In the genomic region with DNA sequence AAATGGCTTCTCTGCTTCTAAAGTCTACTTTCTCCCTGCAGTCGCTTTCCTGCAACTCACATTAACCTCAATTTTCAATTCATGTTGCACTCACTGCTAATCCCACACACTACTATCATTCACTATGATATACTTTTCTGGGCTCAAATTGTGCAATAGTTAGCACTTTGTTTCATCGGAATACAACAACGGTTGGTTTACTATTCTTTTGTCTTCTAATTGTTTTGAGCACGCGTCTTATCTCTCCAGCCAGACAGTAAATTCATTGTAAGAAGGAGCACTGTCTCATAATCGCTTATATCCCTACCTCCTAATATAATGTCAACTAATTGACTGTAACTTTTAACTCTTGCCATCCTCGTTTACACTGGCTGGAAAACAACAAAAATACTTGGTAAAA, we compare ENCODE assay signal across 35 cellular contexts. TPM values are rescaled to one million over a fixed set of nuclear protein-coding genes. Genes with fewer than 3 reads are reported as not detected.
"Had no signal": no experiment of that assay in that cellular context is flagged by ENCODE, and none has a peak within 500 bp of the region (broad histone marks: within the 10 kb centered on the region; RNA-seq: fewer than 3 reads in every experiment).

No MANE protein-coding gene starts in this region.

- ATAC-seq: activated CD8-positive, alpha-beta T cell treated with anti-CD3 and anti-CD28 coated beads for 36 hours; activated naive CD4-positive, alpha-beta T cell treated with anti-CD3 and anti-CD28 coated beads, Interleukin-2, amount 50 U/mL, for 72 hours; activated T-cell treated with anti-CD3 and anti-CD28 coated beads, Interleukin-2, amount 50 U/mL, for 4 hours; activated T-cell treated with anti-CD3 and anti-CD28 coated beads, Interleukin-2, amount 50 U/mL, for 72 hours; activated T-helper 17 cell treated with anti-CD3 and anti-CD28 coated beads, Interleukin-2, amount 50 U/mL, for 72 hours; body of pancreas had no signal

- H3K27me3 ChIP-seq: adrenal gland, body of pancreas, brain microvascular endothelial cell, breast epithelium had no signal

- H3K4me1 ChIP-seq: breast epithelium had no signal

- H3K36me3 ChIP-seq: adrenal gland, brain microvascular endothelial cell, breast epithelium had no signal

- H3K4me3 ChIP-seq: adrenal gland, body of pancreas, breast epithelium had no signal

- DNase-seq: activated B cell treated with CpG ODN at 0.5 μM for 24 hours; activated CD4-positive, alpha-beta memory T cell treated with anti-CD3 and anti-CD28 coated beads for 36 hours; activated CD4-positive, alpha-beta T cell treated with anti-CD3 and anti-CD28 coated beads for 4 hours; activated CD4-positive, alpha-beta T cell treated with anti-CD3 and anti-CD28 coated beads, Interleukin-2, amount 10 ng/mL, durations not matched to agents 24 days and 14 days; activated CD4-positive, alpha-beta T cell treated with anti-CD3 and anti-CD28 coated beads, Interleukin-2, amount 50 U/mL, for 1 hour; activated CD4-positive, alpha-beta T cell treated with anti-CD3 and anti-CD28 coated beads, Interleukin-2, amount 50 U/mL, for 4 hours; activated CD4-positive, CD25-positive, alpha-beta regulatory T cell treated with anti-CD3 and anti-CD28 coated beads, Interleukin-2, amount 50 U/mL, for 72 hours; activated CD8-positive, alpha-beta memory T cell treated with anti-CD3 and anti-CD28 coated beads, Interleukin-2, amount 50 U/mL, for 4 hours; activated CD8-positive, alpha-beta T cell treated with anti-CD3 and anti-CD28 coated beads for 36 hours; activated effector memory CD4-positive, alpha-beta T cell treated with anti-CD3 and anti-CD28 coated beads, Interleukin-2, amount 50 U/mL, for 16 hours; activated gamma-delta T cell treated with Interleukin-2 at 50 U/mL for 16 hours; activated naive CD4-positive, alpha-beta T cell; activated naive CD4-positive, alpha-beta T cell treated with anti-CD3 and anti-CD28 coated beads for 36 hours; activated naive CD4-positive, alpha-beta T cell treated with anti-CD3 and anti-CD28 coated beads, Interleukin-2, amount 50 U/mL, for 16 hours; activated naive CD8-positive, alpha-beta T cell treated with anti-CD3 and anti-CD28 coated beads for 36 hours; activated T-cell treated with anti-CD3 and anti-CD28 coated beads for 4 hours; activated T-cell treated with anti-CD3 and anti-CD28 coated beads, Interleukin-2, amount 50 U/mL, for 1 hour; activated T-cell treated with anti-CD3 and anti-CD28 coated beads, Interleukin-2, amount 50 U/mL, for 4 hours; activated T-cell treated with anti-CD3 and anti-CD28 coated beads, Interleukin-2, amount 50 U/mL, for 72 hours; adrenal gland; amniotic stem cell; aorta; body of pancreas; brain microvascular endothelial cell; central memory CD4-positive, alpha-beta T cell; T-helper 1 cell; T-helper 2 cell; T-helper 9 cell had no signal

- H3K27ac ChIP-seq: adrenal gland, body of pancreas, brain microvascular endothelial cell, breast epithelium, VCaP had no signal

- H3K9me3 ChIP-seq: adrenal gland, body of pancreas, breast epithelium had no signal

- FAIRE-seq: TTC549 had no signal

RNA-seq across cellular contexts. Expression of a gene that starts 3.9 kb away (rescaled TPM):
- total RNA-seq: activated B cell treated with CpG ODN at 0.5 μM for 24 hours; activated CD4-positive, alpha-beta memory T cell treated with anti-CD3 and anti-CD28 coated beads for 36 hours; activated CD4-positive, alpha-beta T cell treated with anti-CD3 and anti-CD28 coated beads, Interleukin-2, amount 10 ng/mL, durations not matched to agents 24 days and 14 days; activated CD8-positive, alpha-beta memory T cell treated with anti-CD3 and anti-CD28 coated beads for 36 hours; activated CD8-positive, alpha-beta T cell treated with anti-CD3 and anti-CD28 coated beads for 36 hours; activated naive CD4-positive, alpha-beta T cell treated with anti-CD3 and anti-CD28 coated beads for 36 hours; activated naive CD4-positive, alpha-beta T cell treated with anti-CD3 and anti-CD28 coated beads, Interleukin-2, amount 50 U/mL, for 72 hours; activated naive CD8-positive, alpha-beta T cell treated with anti-CD3 and anti-CD28 coated beads for 36 hours; activated T-cell treated with anti-CD3 and anti-CD28 coated beads, Interleukin-2, amount 50 U/mL, for 4 hours; activated T-cell treated with anti-CD3 and anti-CD28 coated beads, Interleukin-2, amount 50 U/mL, for 72 hours; activated T-helper 1 cell treated with anti-CD3 and anti-CD28 coated beads, Interleukin-12 subunit alpha, Interleukin-12 subunit beta, Interleukin-2, Interleukin-4 antibody, amounts not matched to agents 30 ng/mL and 10 ng/mL and 1 ng/mL, durations not matched to agents 14 hours and 24 hours and 36 hours; activated T-helper 17 cell treated with anti-CD3 and anti-CD28 coated beads, Interleukin-2, amount 50 U/mL, for 72 hours had no signal
